ENCODE assay signal across 9 cellular contexts in genomic region chr3:129962600-129962999, GRCh38. TPM values are rescaled to one million over a fixed set of nuclear protein-coding genes. Genes with fewer than 3 reads are reported as not detected.
"Had no signal": no experiment of that assay in that cellular context is flagged by ENCODE, and none has a peak within 500 bp of the region (broad histone marks: within the 10 kb centered on the region; RNA-seq: fewer than 3 reads in every experiment).

No MANE protein-coding gene starts in this region.

- H3K9ac ChIP-seq: KMS-11 had no signal

- FAIRE-seq: HTR-8/SVneo had no signal

- H3K27ac ChIP-seq: HL-60, KMS-11 had no signal

- H3K4me2 ChIP-seq: KMS-11 had no signal

- DNase-seq: IMR-90, KBM-7, KG1 had no signal

RNA-seq across cellular contexts. Expression of gene TRH, which starts 11.9 kb away (rescaled TPM):
- total RNA-seq: HT-29, HT1080, IMR-90 had no signal
- polyA plus RNA-seq: IgD-negative memory B cell, IMR-90 had no signal
